8 cellular contexts compared by ENCODE assay signal in genomic region chr1:156727914-156728598, GRCh38. TPM values are rescaled to one million over a fixed set of nuclear protein-coding genes. Genes with fewer than 3 reads are reported as not detected.
A peak's percentile ranks its signal among the peaks of the same experiment; 100 is the strongest.
DNase-seq lines count a peak whose midpoint lies in the region; ATAC-seq and TF ChIP-seq lines count a peak whose summit lies in the region.

Gene METTL25B (plus strand): TSS chr1:156728469. CDS start chr1:156729105, 636 bp downstream.

- intact Hi-C loops in right lobe of liver (cut with DNase I), result no loop called here

- CTCF ChIA-PET in WTC11 (lab: Charles Lee), result interaction anchor here (0.6 to 9.5 kb wide), 20 partner anchors 13 to 1967 kb away, joined by 3 to 682 read pairs (median 8); partner anchors contain the start of genes CRABP2, HDGF, INSRR and LRRC71

- H3K27ac ChIP-seq in coronary artery (peak within 1 kb of the TSS; percentile 96 to 99), right lobe of liver (peak within 1 kb of the TSS; percentile 93 to 94 (median 94))

- peaks cover 0 to 41% (median 13%) of the 10 kb centered on the region in 4 donors for H3K4me1 ChIP-seq in right lobe of liver

- DNase-seq in AML-193 (lab: John Stamatoyannopoulos, UW) (peak; percentile 67 to 71), NCI-H2171 (lab: John Stamatoyannopoulos, UW) (peak; percentile 77), WTC11 (ENCODE audit: low spot score) (peak; percentile 81), coronary artery (ENCODE audit: low spot score) (peak; percentile 92), right lobe of liver (peak; percentile 87 to 91 (median 90))
- DNase-seq in stimulated activated CD4-positive, alpha-beta T cell treated with anti-CD3 and anti-CD28 coated beads, Interleukin-4, amount 100 ng/mL, for 4 hours, result peak; percentile 66 to 76

- peaks cover 0 to 18% (median 10%) of the 10 kb centered on the region in 4 donors for H3K36me3 ChIP-seq in right lobe of liver

- under 1% methylated on average over 11 of the region's 46 CpGs for WGBS in right lobe of liver (ENCODE audit: insufficient coverage, low coverage, low lambda C conversion rate, missing lambda C conversion rate)

- ATAC-seq in GM18867 (IDR thresholded peaks at IDR 0.05; ENCODE audit: unreplicated experiment), result peak; percentile 57
- peak; percentile 24 for ATAC-seq in HG03060 (IDR thresholded peaks at IDR 0.05; ENCODE audit: low read depth, unreplicated experiment)
- peak; percentile 63 for ATAC-seq in WTC11
- ATAC-seq in right lobe of liver, result peak; percentile 73 to 81 (median 80)

- H3K27me3 ChIP-seq in right lobe of liver, result no peaks in the 10 kb centered on the region

- peak within 1 kb of the TSS; percentile 99 for H3K27ac Mint-ChIP-seq in WTC11

- POLR2A ChIA-PET in WTC11 (lab: Charles Lee), result interaction anchor here (0.6 to 5.3 kb wide), 16 partner anchors 13 to 226 kb away, joined by 3 to 57 read pairs (median 4); partner anchors contain the start of genes CRABP2, HDGF, MRPL24 and PRCC

- no peaks in the 10 kb centered on the region for H3K27me3 Mint-ChIP-seq in WTC11 (ENCODE audit: low read depth)

- TF ChIP-seq POLR2A in right lobe of liver (IDR thresholded peaks at IDR 0.05), result no peak

- H3K9me3 ChIP-seq in right lobe of liver, result no peaks in the 10 kb centered on the region

- H3K9me3 Mint-ChIP-seq in WTC11, result no peaks in the 10 kb centered on the region

- no peak for TF ChIP-seq CTCF in WTC11 (IDR thresholded peaks at IDR 0.05)
- TF ChIP-seq CTCF in coronary artery (IDR thresholded peaks at IDR 0.05), result no peak
- no peak for TF ChIP-seq CTCF in right lobe of liver (IDR thresholded peaks at IDR 0.05)

- no peak within 1 kb of the TSS for H3K4me3 Mint-ChIP-seq in WTC11

- H3K4me1 Mint-ChIP-seq in WTC11, result peaks cover 14% of the 10 kb centered on the region

- peaks cover 20% of the 10 kb centered on the region for H3K36me3 Mint-ChIP-seq in WTC11

- H3K4me3 ChIP-seq in coronary artery (peak within 1 kb of the TSS; percentile 98), right lobe of liver (peak within 1 kb of the TSS; percentile 79 to 92 (median 86))

TF ChIP-seq in WTC11, 78 proteins besides CTCF, POLR2A, EP300 and RAD21 (continues in another document):
- TF ChIP-seq MXD4 (CRISPR knock-in tag; IDR thresholded peaks at IDR 0.05; ENCODE audit: borderline replicate concordance) (no peak), PREB (CRISPR knock-in tag; IDR thresholded peaks at IDR 0.05; ENCODE audit: borderline replicate concordance) (no peak), MYBL2 (CRISPR knock-in tag; IDR thresholded peaks at IDR 0.05) (no peak), FOXP4 (CRISPR knock-in tag; IDR thresholded peaks at IDR 0.05) (no peak), ZBTB43 (CRISPR knock-in tag; IDR thresholded peaks at IDR 0.05) (no peak), SMAD3 (CRISPR knock-in tag; IDR thresholded peaks at IDR 0.05; ENCODE audit: borderline replicate concordance) (no peak), MAX (CRISPR knock-in tag; IDR thresholded peaks at IDR 0.05) (peak; percentile 45; the same call in 1 of the 2 replicates), NFE2L1 (CRISPR knock-in tag; IDR thresholded peaks at IDR 0.05) (no peak), ARID4B (CRISPR knock-in tag; IDR thresholded peaks at IDR 0.05; ENCODE audit: borderline replicate concordance) (peak; percentile 31; the same call in 1 of the 2 replicates), ATF1 (CRISPR knock-in tag; IDR thresholded peaks at IDR 0.05) (no peak), GTF2I (CRISPR knock-in tag; conservative IDR thresholded peaks at IDR 0.05) (no peak), ELF4 (CRISPR knock-in tag; IDR thresholded peaks at IDR 0.05; ENCODE audit: low read depth) (no peak), RORB (CRISPR knock-in tag; IDR thresholded peaks at IDR 0.05) (no peak), E2F1 (CRISPR knock-in tag; IDR thresholded peaks at IDR 0.05) (no peak), TCF7 (CRISPR knock-in tag; IDR thresholded peaks at IDR 0.05; ENCODE audit: low read depth) (no peak), GABPB1 (CRISPR knock-in tag; IDR thresholded peaks at IDR 0.05) (no peak), KAT7 (CRISPR knock-in tag; IDR thresholded peaks at IDR 0.05; ENCODE audit: borderline replicate concordance) (0 out of 2 replicates have a peak, but pooled peaks have one; percentile 4), NFYB (CRISPR knock-in tag; conservative IDR thresholded peaks at IDR 0.05; ENCODE audit: low read depth) (no peak), ZBTB21 (CRISPR knock-in tag; IDR thresholded peaks at IDR 0.05; ENCODE audit: borderline replicate concordance) (no peak), FOXK1 (CRISPR knock-in tag; IDR thresholded peaks at IDR 0.05) (no peak; the same call in 1 of the 2 replicates)

RNA-seq across cellular contexts. Expression of gene METTL25B, which starts in this region (rescaled TPM):
- 32.0 to 41.0 TPM (median 37.9 TPM) in 3 replicates for total RNA-seq in WTC11 (2021)
- 10 to 100 TPM; 11.6 to 25.7 (median 20.6) TPM for total RNA-seq in right lobe of liver

Comparison
In these comparisons a context has a peak if more than half of its experiments do, and no peak if none do; other contexts are left out.
1. Peak in every context shown above with its lines: DNase-seq, ATAC-seq, H3K4me3 ChIP-seq and H3K27ac ChIP-seq.
2. ATAC-seq: peak in every context shown above with its lines; median percentile 80 in right lobe of liver; 63 in WTC11; 57 in GM18867; 24 in HG03060.